ENCODE assay signal across 8 cellular contexts in genomic region chr19:1725100-1726064, GRCh38. TPM values are rescaled to one million over a fixed set of nuclear protein-coding genes. Genes with fewer than 3 reads are reported as not detected.
DNase-seq lines count a peak whose midpoint lies in the region; ATAC-seq, FAIRE-seq and TF ChIP-seq lines count a peak whose summit lies in the region.

No MANE protein-coding gene starts in this region.

- H3K79me2 ChIP-seq in ACC112 (ENCODE audit: control insufficient read depth, insufficient read depth, low read length, unreplicated experiment) = no peaks in the 10 kb centered on the region

- no peak overlapping the region for H3K27ac ChIP-seq in ACC112 (ENCODE audit: low read depth, low read length)

- no peaks in the 10 kb centered on the region for H3K9me3 Mint-ChIP-seq in chondrocyte (ENCODE audit: low read depth)

- no peaks in the 10 kb centered on the region for H3K36me3 ChIP-seq in ACC112 (ENCODE audit: insufficient read depth, low read length)

- H3K27me3 ChIP-seq in ACC112 (ENCODE audit: insufficient read depth, low read length) = peaks cover 20% of the 10 kb centered on the region

- H3K4me3 ChIP-seq in ACC112 (ENCODE audit: low read depth, low read length) = peak overlapping the region; percentile 78

- peaks cover 2% of the 10 kb centered on the region for H3K4me1 Mint-ChIP-seq in chondrocyte (ENCODE audit: low read depth)

- DNase-seq in H54 (ENCODE audit: insufficient read length, low spot score) (peak; percentile 44), SK-MEL-5 (ENCODE audit: low read depth, low spot score) (peak; percentile 49), chondrocyte (ENCODE audit: low spot score) (no peak), left kidney (ENCODE audit: low read depth, low spot score) (peak; percentile 70), amniotic stem cell (lab: John Stamatoyannopoulos, UW) (no peak)
- DNase-seq in stimulated activated CD4-positive, alpha-beta T cell treated with anti-CD3 and anti-CD28 coated beads, Interleukin-4, amount 100 ng/mL, for 1 hour = peak; percentile 45

- TF ChIP-seq POLR2A in H54 (IDR thresholded peaks at IDR 0.05; ENCODE audit: low read depth, low read length) = 0 out of 2 replicates have a peak, but pooled peaks have one; percentile 7

- peak; percentile 10 for TF ChIP-seq CTCF in chondrocyte (IDR thresholded peaks at IDR 0.05)

- in situ Hi-C loops in SK-MEL-5 (cut with HindIII; ENCODE audit: low pct_unique_long_range_greater_than_20kb, low sequenced_read_pairs) = no loop called here

- H3K27me3 Mint-ChIP-seq in chondrocyte (ENCODE audit: low read depth) = peaks cover 34% of the 10 kb centered on the region

- H3K27ac Mint-ChIP-seq in chondrocyte (ENCODE audit: unreplicated experiment) = no peak overlapping the region

- H2AFZ ChIP-seq in ACC112 (ENCODE audit: low read length, unreplicated experiment) = peak overlapping the region; percentile 84

- no peak for ATAC-seq in HG03039 (IDR thresholded peaks at IDR 0.05; ENCODE audit: unreplicated experiment)

- FAIRE-seq in H54 (lab: Jason Lieb, UNC) = no peak

- H3K36me3 Mint-ChIP-seq in chondrocyte (ENCODE audit: low read depth) = no peaks in the 10 kb centered on the region

- no peaks in the 10 kb centered on the region for H3K4me1 ChIP-seq in ACC112 (ENCODE audit: control insufficient read depth, insufficient read depth, low read length, unreplicated experiment)

- peak overlapping the region; percentile 57 for H3K4me3 Mint-ChIP-seq in chondrocyte (ENCODE audit: unreplicated experiment)

RNA-seq across cellular contexts. Expression of gene ONECUT3, which starts 27.9 kb away (rescaled TPM):
- not detected in 2 replicates for total RNA-seq in SK-MEL-5 (2014; rRNA removed; shearing (Covaris generic))
- not detected in 2 replicates for polyA plus RNA-seq in SK-MEL-5 (2015; cell fraction: cytosol; rRNA removed)
- not detected in 2 replicates for polyA plus RNA-seq in SK-MEL-5 (2015; cell fraction: nucleus; rRNA removed)
- not detected in 3 replicates for total RNA-seq in chondrocyte

Comparison
In these comparisons a context has a peak if more than half of its experiments do, and no peak if none do; other contexts are left out.
1. DNase-seq: peak in H54 (single experiment), SK-MEL-5 (single experiment), left kidney (single experiment) and stimulated activated CD4-positive, alpha-beta T cell treated with anti-CD3 and anti-CD28 coated beads, Interleukin-4, amount 100 ng/mL, for 1 hour (single experiment); none in chondrocyte (single experiment) and amniotic stem cell (single experiment).